Comparison of ENCODE assay signal across 12 cellular contexts in the genomic region with DNA sequence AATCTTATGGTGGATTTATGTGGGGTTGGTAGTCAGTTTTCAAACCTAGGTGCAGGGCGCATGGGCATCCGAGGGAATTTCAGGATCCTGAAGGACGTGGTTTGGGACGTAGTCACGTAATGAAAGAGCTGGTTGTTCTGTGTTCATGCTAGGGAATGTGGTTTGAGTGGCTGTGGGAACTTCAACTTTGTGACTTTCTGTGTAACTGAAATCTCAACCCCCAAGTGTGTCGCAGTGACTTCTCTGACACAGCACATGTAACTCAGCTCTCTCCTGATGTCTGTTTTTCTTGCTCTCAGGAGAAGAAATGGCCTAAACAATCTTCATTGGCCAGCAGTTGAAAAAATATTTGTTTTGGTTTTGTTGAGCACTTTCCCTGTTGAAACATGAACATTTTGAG.
A peak's percentile ranks its signal among the peaks of the same experiment; 100 is the strongest.
DNase-seq lines count a peak whose midpoint lies in the region; ATAC-seq, FAIRE-seq and TF ChIP-seq lines count a peak whose summit lies in the region.
"Had no signal": no experiment of that assay in that cellular context is flagged by ENCODE, and none has a peak within 500 bp of the region (broad histone marks: within the 10 kb centered on the region; RNA-seq: fewer than 3 reads in every experiment).

No MANE protein-coding gene starts in this region.

- no peaks in the 10 kb centered on the region for H3K9me3 ChIP-seq in breast epithelium
- no peaks in the 10 kb centered on the region for H3K9me3 ChIP-seq in mesodermal cell (ENCODE audit: control insufficient read depth, low read length)
- H3K9me3 ChIP-seq in upper lobe of right lung = no peaks in the 10 kb centered on the region

- no peak overlapping the region for H3K4me3 Mint-ChIP-seq in MCF 10A (ENCODE audit: unreplicated experiment)
- no peak overlapping the region for H3K4me3 Mint-ChIP-seq in activated naive CD4-positive, alpha-beta T cell treated with anti-CD3 and anti-CD28 coated beads, Interleukin-2, amount 10 ng/mL, durations not matched to agents 7 days and 5 days
- H3K4me3 Mint-ChIP-seq: activated naive CD8-positive, alpha-beta T cell treated with anti-CD3 and anti-CD28 coated beads for 36 hours; natural killer cell had no signal

- BruUV-seq in MCF 10A (replicated peaks; lab: Mats Ljungman, UMichigan) = no TSS peak

- H3K27me3 ChIP-seq in breast epithelium (no peaks in the 10 kb centered on the region), upper lobe of right lung (no peaks in the 10 kb centered on the region)

- CTCF ChIA-PET in MCF 10A (lab: Yijun Ruan, JAX) = interaction anchor here (0.6 to 0.9 kb wide), 2 partner anchors 29 to 43 kb away, joined by 3 read pairs; no protein-coding TSS in a partner anchor
- CTCF ChIA-PET in activated naive CD4-positive, alpha-beta T cell treated with anti-CD3 and anti-CD28 coated beads, Interleukin-2, amount 10 ng/mL, durations not matched to agents 7 days and 5 days (lab: Charles Lee) = no interaction called here

- POLR2A ChIA-PET in MCF 10A (lab: Yijun Ruan, JAX) = interaction anchor here (0.8 to 1.2 kb wide), 2 partner anchors 13 to 28 kb away, joined by 3 to 4 read pairs; no protein-coding TSS in a partner anchor

- intact Hi-C loops in breast epithelium (cut with DNase I; ENCODE audit: low total_unique reads) (no loop called here), MCF 10A (cut with micrococcal nuclease) (no loop called here), upper lobe of right lung (cut with DNase I) (no loop called here)

- H3K4me1 ChIP-seq in breast epithelium = peaks cover 0 to 4% of the 10 kb centered on the region in 2 donors
- peaks cover 53% of the 10 kb centered on the region for H3K4me1 ChIP-seq in mesodermal cell (ENCODE audit: control insufficient read depth, insufficient read depth, low read length, poor library complexity, severe bottlenecking)
- peaks cover 45% of the 10 kb centered on the region for H3K4me1 ChIP-seq in upper lobe of right lung

- no peak for TF ChIP-seq CTCF in breast epithelium (IDR thresholded peaks at IDR 0.05)
- TF ChIP-seq CTCF in MCF 10A (IDR thresholded peaks at IDR 0.05; ENCODE audit: unreplicated experiment) = no peak
- no peak for TF ChIP-seq CTCF in upper lobe of right lung (IDR thresholded peaks at IDR 0.05)
- no peak for TF ChIP-seq CTCF in D721Med (IDR thresholded peaks at IDR 0.05; ENCODE audit: insufficient read depth, missing control alignments)

- 90 to 98% methylated on average over 2 to 5 of the region's 6 CpGs for WGBS in mesodermal cell (ENCODE audit: insufficient coverage in 2 of 2), 2 experiments

- H3K36me3 ChIP-seq in breast epithelium (no peaks in the 10 kb centered on the region), mesodermal cell (ENCODE audit: control insufficient read depth, insufficient read depth, low read length) (no peaks in the 10 kb centered on the region), upper lobe of right lung (no peaks in the 10 kb centered on the region)

- no peak overlapping the region for H3K4me3 ChIP-seq in breast epithelium
- H3K4me3 ChIP-seq in mesodermal cell (ENCODE audit: extremely low read depth, insufficient read depth, low read length, poor library complexity, severe bottlenecking) = no peak overlapping the region
- no peak overlapping the region for H3K4me3 ChIP-seq in upper lobe of right lung

- no peaks in the 10 kb centered on the region for H3K36me3 Mint-ChIP-seq in MCF 10A (ENCODE audit: insufficient read depth, unreplicated experiment)
- peaks cover 8% of the 10 kb centered on the region for H3K36me3 Mint-ChIP-seq in activated naive CD4-positive, alpha-beta T cell treated with anti-CD3 and anti-CD28 coated beads, Interleukin-2, amount 10 ng/mL, durations not matched to agents 7 days and 5 days

- no peak for DNase-seq in breast epithelium (ENCODE audit: low spot score in 2 of 2)
- DNase-seq in MCF 10A (ENCODE audit: unreplicated experiment) = no peak
- peak; percentile 60 for DNase-seq in brain pericyte (ENCODE audit: low read depth, low spot score)
- no peak for DNase-seq in upper lobe of right lung
- DNase-seq in D721Med (ENCODE audit: insufficient read length, low spot score) = no peak
- no peak for DNase-seq in HuH-7 (ENCODE audit: low spot score)
- DNase-seq in activated naive CD4-positive, alpha-beta T cell treated with anti-CD3 and anti-CD28 coated beads, Interleukin-2, amount 10 ng/mL, durations not matched to agents 7 days and 5 days = no peak
- DNase-seq: activated CD4-positive, CD25-positive, alpha-beta regulatory T cell; activated naive CD8-positive, alpha-beta T cell treated with anti-CD3 and anti-CD28 coated beads for 36 hours; natural killer cell; NCI-H748 treated with DMSO at 0.1 percent for 48 hours had no signal

- H3K4me1 Mint-ChIP-seq in MCF 10A (ENCODE audit: insufficient read depth, unreplicated experiment) = peaks cover 17% of the 10 kb centered on the region
- peaks cover 33% of the 10 kb centered on the region for H3K4me1 Mint-ChIP-seq in activated naive CD4-positive, alpha-beta T cell treated with anti-CD3 and anti-CD28 coated beads, Interleukin-2, amount 10 ng/mL, durations not matched to agents 7 days and 5 days

- FAIRE-seq in D721Med (lab: Jason Lieb, UNC) = no peak

- ATAC-seq in upper lobe of right lung = peak; percentile 10
- ATAC-seq: natural killer cell had no signal

- no peaks in the 10 kb centered on the region for H3K9me3 Mint-ChIP-seq in MCF 10A (ENCODE audit: unreplicated experiment)
- H3K9me3 Mint-ChIP-seq in activated naive CD4-positive, alpha-beta T cell treated with anti-CD3 and anti-CD28 coated beads, Interleukin-2, amount 10 ng/mL, durations not matched to agents 7 days and 5 days = peaks cover 7% of the 10 kb centered on the region

- H3K27ac ChIP-seq in breast epithelium (peak overlapping the region; percentile 64 to 79), mesodermal cell (ENCODE audit: low read depth, low read length, severe bottlenecking) (peak overlapping the region; percentile 96), upper lobe of right lung (peak overlapping the region; percentile 68)

- no peak for TF ChIP-seq POLR2A in breast epithelium (IDR thresholded peaks at IDR 0.05)

- H3K27me3 Mint-ChIP-seq in MCF 10A (ENCODE audit: insufficient read depth, unreplicated experiment) = no peaks in the 10 kb centered on the region
- H3K27me3 Mint-ChIP-seq in activated naive CD4-positive, alpha-beta T cell treated with anti-CD3 and anti-CD28 coated beads, Interleukin-2, amount 10 ng/mL, durations not matched to agents 7 days and 5 days = no peaks in the 10 kb centered on the region
- H3K27me3 Mint-ChIP-seq: activated naive CD8-positive, alpha-beta T cell treated with anti-CD3 and anti-CD28 coated beads for 36 hours had no signal

- H3K27ac Mint-ChIP-seq in MCF 10A (ENCODE audit: low read depth, unreplicated experiment) = no peak overlapping the region
- H3K27ac Mint-ChIP-seq in activated naive CD4-positive, alpha-beta T cell treated with anti-CD3 and anti-CD28 coated beads, Interleukin-2, amount 10 ng/mL, durations not matched to agents 7 days and 5 days = no peak overlapping the region
- H3K27ac Mint-ChIP-seq: activated naive CD8-positive, alpha-beta T cell treated with anti-CD3 and anti-CD28 coated beads for 36 hours had no signal
